ENCODE assay signal across 37 cellular contexts in the genomic region with DNA sequence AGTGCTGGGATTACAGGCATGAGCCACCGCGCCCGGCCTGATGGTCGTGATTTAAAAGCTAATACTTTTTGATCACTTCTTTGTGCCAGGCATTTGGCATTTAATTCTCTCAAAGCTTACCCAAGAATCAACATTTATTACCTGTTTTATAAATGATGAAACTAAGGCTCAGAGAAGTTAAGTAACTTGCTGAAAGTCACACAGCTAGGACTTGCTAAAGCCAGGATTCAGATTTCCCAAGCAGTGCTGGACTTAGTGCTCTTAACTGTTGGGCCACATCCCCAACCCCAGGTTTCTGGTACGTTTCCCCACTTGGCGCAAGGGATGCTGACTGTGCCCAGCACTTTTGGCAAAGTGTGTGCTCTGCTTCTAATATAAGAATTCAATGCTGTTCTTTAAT. TPM values are rescaled to one million over a fixed set of nuclear protein-coding genes. Genes with fewer than 3 reads are reported as not detected.
"Had no signal": no experiment of that assay in that cellular context is flagged by ENCODE, and none has a peak within 500 bp of the region (broad histone marks: within the 10 kb centered on the region; RNA-seq: fewer than 3 reads in every experiment).

No MANE protein-coding gene starts in this region.

- DNase-seq: activated B cell treated with CpG ODN at 0.5 μM for 24 hours; activated CD4-positive, alpha-beta memory T cell treated with anti-CD3 and anti-CD28 coated beads for 36 hours; activated CD4-positive, alpha-beta T cell treated with anti-CD3 and anti-CD28 coated beads for 4 hours; activated CD4-positive, alpha-beta T cell treated with anti-CD3 and anti-CD28 coated beads, Interleukin-2, amount 10 ng/mL, durations not matched to agents 24 days and 14 days; activated CD4-positive, alpha-beta T cell treated with anti-CD3 and anti-CD28 coated beads, Interleukin-2, amount 50 U/mL, for 1 hour; activated CD4-positive, alpha-beta T cell treated with anti-CD3 and anti-CD28 coated beads, Interleukin-2, amount 50 U/mL, for 4 hours; activated CD4-positive, CD25-positive, alpha-beta regulatory T cell treated with anti-CD3 and anti-CD28 coated beads, Interleukin-2, amount 50 U/mL, for 72 hours; activated CD8-positive, alpha-beta memory T cell treated with anti-CD3 and anti-CD28 coated beads, Interleukin-2, amount 50 U/mL, for 4 hours; activated CD8-positive, alpha-beta T cell treated with anti-CD3 and anti-CD28 coated beads for 36 hours; activated effector memory CD4-positive, alpha-beta T cell treated with anti-CD3 and anti-CD28 coated beads, Interleukin-2, amount 50 U/mL, for 16 hours; activated gamma-delta T cell treated with Interleukin-2 at 50 U/mL for 16 hours; activated naive CD4-positive, alpha-beta T cell; activated naive CD4-positive, alpha-beta T cell treated with anti-CD3 and anti-CD28 coated beads for 36 hours; activated naive CD4-positive, alpha-beta T cell treated with anti-CD3 and anti-CD28 coated beads, Interleukin-2, amount 50 U/mL, for 16 hours; activated naive CD8-positive, alpha-beta T cell treated with anti-CD3 and anti-CD28 coated beads for 36 hours; activated T-cell treated with anti-CD3 and anti-CD28 coated beads for 4 hours; activated T-cell treated with anti-CD3 and anti-CD28 coated beads, Interleukin-2, amount 50 U/mL, for 1 hour; activated T-cell treated with anti-CD3 and anti-CD28 coated beads, Interleukin-2, amount 50 U/mL, for 4 hours; activated T-cell treated with anti-CD3 and anti-CD28 coated beads, Interleukin-2, amount 50 U/mL, for 72 hours; adrenal gland; amniotic stem cell; aorta; body of pancreas; brain microvascular endothelial cell; central memory CD4-positive, alpha-beta T cell; T-cell; T-helper 17 cell; T1000 had no signal

- FAIRE-seq: astrocyte, TTC549 had no signal

- H3K27ac ChIP-seq: adrenal gland, body of pancreas, brain microvascular endothelial cell, breast epithelium, VCaP had no signal

- H3K27me3 ChIP-seq: adrenal gland, body of pancreas, brain microvascular endothelial cell, breast epithelium had no signal

- ATAC-seq: activated CD8-positive, alpha-beta T cell treated with anti-CD3 and anti-CD28 coated beads for 36 hours; activated naive CD4-positive, alpha-beta T cell treated with anti-CD3 and anti-CD28 coated beads, Interleukin-2, amount 50 U/mL, for 72 hours; activated T-cell treated with anti-CD3 and anti-CD28 coated beads, Interleukin-2, amount 50 U/mL, for 4 hours; activated T-cell treated with anti-CD3 and anti-CD28 coated beads, Interleukin-2, amount 50 U/mL, for 72 hours; activated T-helper 17 cell treated with anti-CD3 and anti-CD28 coated beads, Interleukin-2, amount 50 U/mL, for 72 hours; body of pancreas; T-cell; T-helper 17 cell had no signal

- H3K4me3 ChIP-seq: adrenal gland, body of pancreas, breast epithelium had no signal

- H3K9me3 ChIP-seq: adrenal gland, body of pancreas, breast epithelium had no signal

- H3K4me1 ChIP-seq: adrenal gland, body of pancreas, breast epithelium had no signal

- H3K36me3 ChIP-seq: adrenal gland, brain microvascular endothelial cell, breast epithelium had no signal

RNA-seq across cellular contexts. Expression of a gene that starts 10.5 kb away (rescaled TPM):
- total RNA-seq: activated B cell treated with CpG ODN at 0.5 μM for 24 hours; activated CD4-positive, alpha-beta memory T cell treated with anti-CD3 and anti-CD28 coated beads for 36 hours; activated CD4-positive, alpha-beta T cell treated with anti-CD3 and anti-CD28 coated beads, Interleukin-2, amount 10 ng/mL, durations not matched to agents 24 days and 14 days; activated naive CD4-positive, alpha-beta T cell treated with anti-CD3 and anti-CD28 coated beads for 36 hours; activated naive CD4-positive, alpha-beta T cell treated with anti-CD3 and anti-CD28 coated beads, Interleukin-2, amount 50 U/mL, for 72 hours; activated naive CD8-positive, alpha-beta T cell treated with anti-CD3 and anti-CD28 coated beads for 36 hours; activated T-cell treated with anti-CD3 and anti-CD28 coated beads, Interleukin-2, amount 50 U/mL, for 4 hours; activated T-cell treated with anti-CD3 and anti-CD28 coated beads, Interleukin-2, amount 50 U/mL, for 72 hours; activated T-helper 1 cell treated with anti-CD3 and anti-CD28 coated beads, Interleukin-12 subunit alpha, Interleukin-12 subunit beta, Interleukin-2, Interleukin-4 antibody, amounts not matched to agents 30 ng/mL and 10 ng/mL and 1 ng/mL, durations not matched to agents 14 hours and 24 hours and 36 hours; astrocyte; body of pancreas; T-helper 1 cell treated with Interleukin-12 subunit alpha and Interleukin-12 subunit beta and Interleukin-4 antibody, amounts not matched to agents 30 ng/mL and 1 ng/mL, for 36 hours; T-helper 2 cell treated with Interferon-gamma antibody and Interleukin-4, amounts not matched to agents 100 ng/mL and 5 ng/mL, for 36 hours had no signal
- polyA plus RNA-seq: aorta had no signal
